8 cellular contexts compared by ENCODE assay signal in genomic region chr11:118572075-118572913, GRCh38. TPM values are rescaled to one million over a fixed set of nuclear protein-coding genes. Genes with fewer than 3 reads are reported as not detected.
DNase-seq lines count a peak whose midpoint lies in the region; ATAC-seq and TF ChIP-seq lines count a peak whose summit lies in the region.

Gene ARCN1, plus strand, starts transcription at chr11:118572409. Its CDS starts 139 bp downstream, at chr11:118572548.

- peak; percentile 63 for TF ChIP-seq POLR2A in erythroblast (IDR thresholded peaks at IDR 0.05; ENCODE audit: low read length)

- peaks cover 10% of the 10 kb centered on the region; the same call in 1 of the 2 replicates for H3K36me3 ChIP-seq in OCI-LY7 (ENCODE audit: insufficient read depth, low read length)

- peak within 1 kb of the TSS; percentile 66 for H3K27ac ChIP-seq in OCI-LY7 (ENCODE audit: low read depth, low read length, poor library complexity, severe bottlenecking)

- peak; percentile 30 to 82 (median 72) for DNase-seq in C1 segment of cervical spinal cord (lab: John Stamatoyannopoulos, UW)
- peak in 74 of 76 experiments; percentile 6 to 79 (median 58) for DNase-seq in HUDEP-2 (lab: John Stamatoyannopoulos, UW; ENCODE audit: unreplicated experiment in 76 of 76)
- peak; percentile 90 for DNase-seq in OCI-LY7 (ENCODE audit: low spot score)
- peak; percentile 80 for DNase-seq in activated T-cell treated with anti-CD3 and anti-CD28 coated beads, Interleukin-2, amount 50 U/mL, for 1 hour
- DNase-seq in erythroblast (lab: John Stamatoyannopoulos, UW): peak; percentile 88 to 89
- peak; percentile 62 for DNase-seq in mucosa of gallbladder (ENCODE audit: low spot score)
- peak; percentile 65 for DNase-seq in stimulated activated CD8-positive, alpha-beta memory T cell treated with anti-CD3 and anti-CD28 coated beads, Interleukin-4, amount 100 ng/mL, for 24 hours (ENCODE audit: low read depth)

- BruUV-seq in OCI-LY7 (replicated peaks; lab: Mats Ljungman, UMichigan): no TSS peak

- POLR2A ChIA-PET in OCI-LY7 (lab: Charles Lee): interaction anchor here (0.5 to 1.7 kb wide), 10 partner anchors 11 to 556 kb away, joined by 3 to 6 read pairs (median 4); no protein-coding TSS in a partner anchor

- H4K20me1 ChIP-seq in OCI-LY7 (ENCODE audit: insufficient read depth, low read length): peaks cover 26% of the 10 kb centered on the region; the same call in 1 of the 2 replicates

- H3K79me2 ChIP-seq in OCI-LY7 (ENCODE audit: insufficient read depth, low read depth, low read length): peaks cover 57% of the 10 kb centered on the region

- H3K4me1 ChIP-seq in OCI-LY7 (ENCODE audit: insufficient read depth, low read length, poor library complexity, severe bottlenecking): peaks cover 33% of the 10 kb centered on the region

- peak within 1 kb of the TSS; percentile 94 for H3K4me3 ChIP-seq in OCI-LY7 (ENCODE audit: low read depth, low read length, poor library complexity, severe bottlenecking)

- TF ChIP-seq CTCF in OCI-LY7 (conservative IDR thresholded peaks at IDR 0.05; ENCODE audit: low read length): 0 out of 2 replicates have a peak, but pooled peaks have one; percentile 16

- H2AFZ ChIP-seq in OCI-LY7 (ENCODE audit: low read length): peak within 1 kb of the TSS; percentile 92

- no peaks in the 10 kb centered on the region for H3K9me3 ChIP-seq in OCI-LY7 (ENCODE audit: low read length)

- H3K4me2 ChIP-seq in OCI-LY7 (ENCODE audit: low read length): peak within 1 kb of the TSS; percentile 86

- intact Hi-C loops in OCI-LY7 (cut with micrococcal nuclease; ENCODE audit: unreplicated experiment): loop anchor here (5.0 kb wide), 1 partner anchor 135 kb away; the partner anchor contains the start of gene KMT2A

- no peaks in the 10 kb centered on the region for H3K9me2 ChIP-seq in OCI-LY7 (ENCODE audit: insufficient read depth, low read length)

- CTCF ChIA-PET in OCI-LY7 (lab: Charles Lee; ENCODE audit: unreplicated experiment): no interaction called here

- peak; percentile 53 for ATAC-seq in GM19438 (IDR thresholded peaks at IDR 0.05; ENCODE audit: low read depth, unreplicated experiment)

RNA-seq across cellular contexts. Expression of gene ARCN1, which starts in this region (rescaled TPM):
- 51.0 and 55.2 TPM in 2 replicates for total RNA-seq in OCI-LY7 (2014; rRNA removed; shearing (Covaris generic))
- total RNA-seq in OCI-LY7 (2022) (98.9 and 101 TPM in 2 replicates), mucosa of gallbladder (134 TPM)

Comparison
In these comparisons a context has a peak if more than half of its experiments do, and no peak if none do; other contexts are left out.
1. Peak in every context shown above with its lines: DNase-seq, ATAC-seq, H3K4me3 ChIP-seq and H3K27ac ChIP-seq.